In genomic region chr1:248810727-248811513, GRCh38 we compare ENCODE assay signal across 17 cellular contexts. TPM values are rescaled to one million over a fixed set of nuclear protein-coding genes. Genes with fewer than 3 reads are reported as not detected.
A peak's percentile ranks its signal among the peaks of the same experiment; 100 is the strongest.
DNase-seq lines count a peak whose midpoint lies in the region; ATAC-seq and TF ChIP-seq lines count a peak whose summit lies in the region.
"Had no signal": no experiment of that assay in that cellular context is flagged by ENCODE, and none has a peak within 500 bp of the region (broad histone marks: within the 10 kb centered on the region; RNA-seq: fewer than 3 reads in every experiment).

No MANE protein-coding gene starts in this region.

- no peak overlapping the region for H3K4me3 Mint-ChIP-seq in activated naive CD8-positive, alpha-beta T cell treated with anti-CD3 and anti-CD28 coated beads, Interleukin-2, amount 10 ng/mL, durations not matched to agents 7 days and 5 days
- H3K4me3 Mint-ChIP-seq in activated naive CD8-positive, alpha-beta T cell treated with anti-CD3 and anti-CD28 coated beads, Interleukin-2, amount 50 U/mL, for 24 hours = no peak overlapping the region
- H3K4me3 Mint-ChIP-seq: neural crest cell had no signal

- no peaks in the 10 kb centered on the region for H3K27me3 Mint-ChIP-seq in activated naive CD8-positive, alpha-beta T cell treated with anti-CD3 and anti-CD28 coated beads, Interleukin-2, amount 10 ng/mL, durations not matched to agents 7 days and 5 days
- no peaks in the 10 kb centered on the region for H3K27me3 Mint-ChIP-seq in activated naive CD8-positive, alpha-beta T cell treated with anti-CD3 and anti-CD28 coated beads, Interleukin-2, amount 50 U/mL, for 24 hours

- POLR2A ChIA-PET in activated naive CD8-positive, alpha-beta T cell treated with anti-CD3 and anti-CD28 coated beads, Interleukin-2, amount 10 ng/mL, durations not matched to agents 7 days and 5 days (lab: Charles Lee) = no interaction called here

- intact Hi-C loops in left colon (cut with DNase I, micrococcal nuclease) = no loop called here

- peak overlapping the region; percentile 28 for H3K27ac Mint-ChIP-seq in activated naive CD8-positive, alpha-beta T cell treated with anti-CD3 and anti-CD28 coated beads, Interleukin-2, amount 10 ng/mL, durations not matched to agents 7 days and 5 days
- H3K27ac Mint-ChIP-seq in activated naive CD8-positive, alpha-beta T cell treated with anti-CD3 and anti-CD28 coated beads, Interleukin-2, amount 50 U/mL, for 24 hours = no peak overlapping the region

- peaks cover 11% of the 10 kb centered on the region for H3K36me3 Mint-ChIP-seq in activated naive CD8-positive, alpha-beta T cell treated with anti-CD3 and anti-CD28 coated beads, Interleukin-2, amount 10 ng/mL, durations not matched to agents 7 days and 5 days
- peaks cover 14% of the 10 kb centered on the region for H3K36me3 Mint-ChIP-seq in activated naive CD8-positive, alpha-beta T cell treated with anti-CD3 and anti-CD28 coated beads, Interleukin-2, amount 50 U/mL, for 24 hours (ENCODE audit: low read depth)

- DNase-seq in activated naive CD8-positive, alpha-beta T cell treated with anti-CD3 and anti-CD28 coated beads, Interleukin-2, amount 10 ng/mL, durations not matched to agents 7 days and 5 days = no peak
- DNase-seq in activated naive CD8-positive, alpha-beta T cell treated with anti-CD3 and anti-CD28 coated beads, Interleukin-2, amount 50 U/mL, for 24 hours = no peak
- peak; percentile 20 for DNase-seq in choroid plexus epithelial cell (ENCODE audit: low read depth)
- DNase-seq in left colon = peak in 1 of 2 donors; percentile 30
- DNase-seq in left lobe of liver (ENCODE audit: low spot score) = no peak
- no peak for DNase-seq in NCI-H1092 (lab: John Stamatoyannopoulos, UW)
- no peak for DNase-seq in Kasumi-1 (lab: John Stamatoyannopoulos, UW)
- DNase-seq: activated gamma-delta T cell, kidney, NCI-H1930 had no signal

- H3K4me1 Mint-ChIP-seq in activated naive CD8-positive, alpha-beta T cell treated with anti-CD3 and anti-CD28 coated beads, Interleukin-2, amount 10 ng/mL, durations not matched to agents 7 days and 5 days = peaks cover 4% of the 10 kb centered on the region
- H3K4me1 Mint-ChIP-seq in activated naive CD8-positive, alpha-beta T cell treated with anti-CD3 and anti-CD28 coated beads, Interleukin-2, amount 50 U/mL, for 24 hours = peaks cover 1% of the 10 kb centered on the region
- H3K4me1 Mint-ChIP-seq: neural crest cell had no signal

- no peak for ATAC-seq in activated naive CD8-positive, alpha-beta T cell treated with anti-CD3 and anti-CD28 coated beads, Interleukin-2, amount 10 ng/mL, durations not matched to agents 7 days and 5 days (ENCODE audit: low read depth)
- ATAC-seq in activated naive CD8-positive, alpha-beta T cell treated with anti-CD3 and anti-CD28 coated beads, Interleukin-2, amount 50 U/mL, for 24 hours = no peak
- ATAC-seq in left colon (peak; percentile 27), left lobe of liver (no peak), GM19467 (IDR thresholded peaks at IDR 0.05; ENCODE audit: unreplicated experiment) (no peak)

- no peaks in the 10 kb centered on the region for H3K9me3 Mint-ChIP-seq in activated naive CD8-positive, alpha-beta T cell treated with anti-CD3 and anti-CD28 coated beads, Interleukin-2, amount 10 ng/mL, durations not matched to agents 7 days and 5 days
- no peaks in the 10 kb centered on the region for H3K9me3 Mint-ChIP-seq in activated naive CD8-positive, alpha-beta T cell treated with anti-CD3 and anti-CD28 coated beads, Interleukin-2, amount 50 U/mL, for 24 hours
- H3K9me3 Mint-ChIP-seq: neural crest cell had no signal

- no peak for TF ChIP-seq CTCF in choroid plexus epithelial cell (conservative IDR thresholded peaks at IDR 0.05; ENCODE audit: low read depth, low read length)

- H3K4me3 ChIP-seq in choroid plexus epithelial cell (ENCODE audit: low read depth, low read length) = no peak overlapping the region
- H3K4me3 ChIP-seq: skin epidermis had no signal

RNA-seq across cellular contexts. Expression of gene SH3BP5L, which starts 14.8 kb away (rescaled TPM):
- total RNA-seq in activated naive CD8-positive, alpha-beta T cell treated with anti-CD3 and anti-CD28 coated beads, Interleukin-2, amount 10 ng/mL, durations not matched to agents 7 days and 5 days = 10 to 100 TPM; 32.8 to 34.7 TPM
- total RNA-seq in left colon (10 to 100 TPM; 22.2 to 25.9 TPM), left lobe of liver (15.3 TPM)

RNA-seq across cellular contexts. Expression of gene ZNF672, which starts 27.1 kb away (rescaled TPM):
- 10 to 100 TPM; 51.0 to 53.6 TPM for total RNA-seq in activated naive CD8-positive, alpha-beta T cell treated with anti-CD3 and anti-CD28 coated beads, Interleukin-2, amount 10 ng/mL, durations not matched to agents 7 days and 5 days
- total RNA-seq in left colon (10 to 100 TPM; 32.9 to 36.2 TPM), left lobe of liver (19.6 TPM)

RNA-seq across cellular contexts. Expression of gene ZNF692, which starts 48.0 kb away (rescaled TPM):
- total RNA-seq in activated naive CD8-positive, alpha-beta T cell treated with anti-CD3 and anti-CD28 coated beads, Interleukin-2, amount 10 ng/mL, durations not matched to agents 7 days and 5 days = 10 to 100 TPM; 58.6 to 70.2 TPM
- 10 to 100 TPM; 26.9 to 31.4 TPM for total RNA-seq in left colon
- 20.2 TPM for total RNA-seq in left lobe of liver

RNA-seq across cellular contexts. Expression of gene LYPD8, which starts 55.4 kb away (rescaled TPM):
- total RNA-seq in activated naive CD8-positive, alpha-beta T cell treated with anti-CD3 and anti-CD28 coated beads, Interleukin-2, amount 10 ng/mL, durations not matched to agents 7 days and 5 days = not detected
- 100 to 1,000 TPM; 366 to 407 TPM for total RNA-seq in left colon
- total RNA-seq in left lobe of liver = not detected
- total RNA-seq: chondrocyte; fibroblast of villous mesenchyme; neural crest cell; T-helper 1 cell treated with Interleukin-12 subunit alpha and Interleukin-12 subunit beta and Interleukin-4 antibody, amounts not matched to agents 30 ng/mL and 1 ng/mL, for 36 hours; ureter had no signal
